In the genomic region with DNA sequence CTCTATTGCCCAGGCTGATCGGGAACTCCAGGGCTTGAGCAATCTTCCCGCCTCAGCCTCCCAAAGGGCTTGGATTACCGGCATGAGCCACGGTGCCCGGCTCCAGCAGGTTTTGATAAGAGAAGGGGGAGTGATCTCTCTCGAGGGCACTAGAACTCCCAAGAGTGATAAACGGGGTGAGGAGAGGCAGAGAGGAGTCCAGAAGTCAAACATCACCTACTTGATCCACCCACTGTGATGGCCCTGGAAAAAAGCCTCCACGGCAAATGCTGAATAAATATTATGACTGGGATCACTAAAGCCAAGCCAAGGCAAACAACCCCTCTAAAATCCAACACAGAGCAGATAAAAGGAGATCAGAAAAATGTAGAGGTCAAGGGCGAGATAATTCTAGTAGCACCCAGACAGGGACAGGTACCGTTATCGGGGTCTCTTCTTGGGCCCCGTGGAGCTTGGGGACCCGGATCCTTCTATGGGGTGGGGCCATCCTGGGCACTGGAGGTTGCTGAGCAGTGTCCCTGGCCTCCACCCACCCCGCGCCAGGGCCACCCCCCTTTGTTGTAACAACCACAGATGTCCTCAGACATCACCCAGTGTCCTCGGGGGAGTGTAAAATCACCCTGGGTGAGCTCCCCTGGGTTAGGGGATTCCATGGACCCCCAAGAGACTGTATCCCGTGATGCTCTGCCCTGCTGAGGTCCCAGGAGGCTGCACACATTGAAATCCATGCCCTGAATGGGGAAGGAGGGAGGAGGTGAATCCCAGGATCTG, we compare ENCODE assay signal across 2 cellular contexts.
TF ChIP-seq lines count a peak whose summit lies in the region.

No MANE protein-coding gene starts in this region.

TF ChIP-seq in A549, 52 proteins besides CTCF, POLR2A, EP300 and RAD21:
- TF ChIP-seq CEBPB (IDR thresholded peaks at IDR 0.05) (0 out of 4 replicates have a peak, but pooled peaks of 1 of the 2 experiments have one; percentile 14), PHF8 (IDR thresholded peaks at IDR 0.05; ENCODE audit: borderline replicate concordance, low read depth) (no peak)
- TF ChIP-seq, protein P1, sequence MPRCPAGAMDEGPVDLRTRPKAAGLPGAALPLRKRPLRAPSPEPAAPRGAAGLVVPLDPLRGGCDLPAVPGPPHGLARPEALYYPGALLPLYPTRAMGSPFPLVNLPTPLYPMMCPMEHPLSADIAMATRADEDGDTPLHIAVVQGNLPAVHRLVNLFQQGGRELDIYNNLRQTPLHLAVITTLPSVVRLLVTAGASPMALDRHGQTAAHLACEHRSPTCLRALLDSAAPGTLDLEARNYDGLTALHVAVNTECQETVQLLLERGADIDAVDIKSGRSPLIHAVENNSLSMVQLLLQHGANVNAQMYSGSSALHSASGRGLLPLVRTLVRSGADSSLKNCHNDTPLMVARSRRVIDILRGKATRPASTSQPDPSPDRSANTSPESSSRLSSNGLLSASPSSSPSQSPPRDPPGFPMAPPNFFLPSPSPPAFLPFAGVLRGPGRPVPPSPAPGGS (IDR thresholded peaks at IDR 0.05) = no peak

TF ChIP-seq in IMR-90, 13 proteins besides CTCF, POLR2A, EP300 and RAD21:
- TF ChIP-seq FOS (IDR thresholded peaks at IDR 0.05; ENCODE audit: low read depth, low read length) = no peak
- TF ChIP-seq MAFK (IDR thresholded peaks at IDR 0.05; ENCODE audit: low read depth, low read length) = no peak
- TF ChIP-seq USF2 (IDR thresholded peaks at IDR 0.05; ENCODE audit: low read depth, low read length) = no peak
- no peak for TF ChIP-seq SMC3 (IDR thresholded peaks at IDR 0.05; ENCODE audit: low read depth, low read length)
- no peak for TF ChIP-seq RCOR1 (IDR thresholded peaks at IDR 0.05; ENCODE audit: insufficient replicate concordance, low read length)
